21 cellular contexts compared by ENCODE assay signal in the genomic region with DNA sequence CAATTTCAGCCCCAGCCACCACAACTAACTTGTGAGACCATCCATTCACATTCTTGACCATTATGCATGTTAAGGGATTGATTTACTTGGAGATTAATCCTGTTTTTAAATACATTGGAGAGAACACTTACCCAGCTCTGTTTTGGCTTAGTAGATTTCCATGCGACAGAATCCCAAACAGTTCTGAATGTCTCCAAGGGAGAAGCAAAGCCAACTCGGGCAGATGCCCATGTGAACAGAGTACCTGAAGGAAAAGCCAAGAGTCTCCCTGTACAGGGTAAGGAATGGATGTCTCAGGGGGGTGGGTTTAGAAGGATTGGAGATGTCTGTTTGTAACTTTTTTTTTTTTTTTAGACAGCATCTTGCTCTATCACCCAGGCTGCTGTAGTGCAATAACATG.
"Had no signal": no experiment of that assay in that cellular context is flagged by ENCODE, and none has a peak within 500 bp of the region (broad histone marks: within the 10 kb centered on the region; RNA-seq: fewer than 3 reads in every experiment).

No MANE protein-coding gene starts in this region.

- H3K9me3 ChIP-seq: esophagus squamous epithelium, gastroesophageal sphincter, left ventricle myocardium inferior, lower lobe of right lung, spleen, testis, upper lobe of left lung had no signal

- H3K4me3 ChIP-seq: esophagus squamous epithelium, gastroesophageal sphincter, left ventricle myocardium inferior, lower lobe of right lung, spleen, testis, upper lobe of left lung had no signal

- H3K27me3 ChIP-seq: esophagus squamous epithelium, gastroesophageal sphincter, spleen, testis, upper lobe of left lung had no signal

- H3K27ac Mint-ChIP-seq: dendritic cell treated with granulocyte-macrophage colony-stimulating factor and Interleukin-4, amounts not matched to agents 40 ng/mL and 50 ng/mL, for 4 days; immature natural killer cell; naive B cell; stimulated activated memory B cell treated with anti-CD40 and anti-IgM and Interleukin-4, amounts not matched to agents 10 μg/mL and 1 μg/mL and 100 μg/mL, for 72 hours; stimulated activated naive CD8-positive, alpha-beta T cell treated with anti-CD3 and anti-CD28 coated beads, Interleukin-15, Interleukin-2, amounts not matched to agents 100 ng/mL and 50 ng/mL, for 24 hours had no signal

- H3K4me1 Mint-ChIP-seq: central memory CD8-positive, alpha-beta T cell; immature natural killer cell; naive B cell; stimulated activated memory B cell treated with anti-CD40 and anti-IgM and Interleukin-4, amounts not matched to agents 10 μg/mL and 1 μg/mL and 100 μg/mL, for 72 hours had no signal

- H3K27me3 Mint-ChIP-seq: central memory CD8-positive, alpha-beta T cell; dendritic cell treated with granulocyte-macrophage colony-stimulating factor and Interleukin-4, amounts not matched to agents 40 ng/mL and 50 ng/mL, for 4 days; naive B cell; stimulated activated memory B cell treated with anti-CD40 and anti-IgM and Interleukin-4, amounts not matched to agents 10 μg/mL and 1 μg/mL and 100 μg/mL, for 72 hours; stimulated activated naive CD8-positive, alpha-beta T cell treated with anti-CD3 and anti-CD28 coated beads, Interleukin-15, Interleukin-2, amounts not matched to agents 100 ng/mL and 50 ng/mL, for 24 hours had no signal

- H3K27ac ChIP-seq: left ventricle myocardium inferior, lower lobe of right lung, spleen, testis, upper lobe of left lung had no signal

- H3K4me3 Mint-ChIP-seq: central memory CD8-positive, alpha-beta T cell; dendritic cell treated with granulocyte-macrophage colony-stimulating factor and Interleukin-4, amounts not matched to agents 40 ng/mL and 50 ng/mL, for 4 days; immature natural killer cell; naive B cell; nephron; stimulated activated memory B cell treated with anti-CD40 and anti-IgM and Interleukin-4, amounts not matched to agents 10 μg/mL and 1 μg/mL and 100 μg/mL, for 72 hours; stimulated activated naive CD8-positive, alpha-beta T cell treated with anti-CD3 and anti-CD28 coated beads, Interleukin-15, Interleukin-2, amounts not matched to agents 100 ng/mL and 50 ng/mL, for 24 hours had no signal

- H3K4me1 ChIP-seq: lower lobe of right lung, spleen, upper lobe of left lung had no signal

- DNase-seq: esophagus squamous epithelium; foreskin fibroblast; glutamatergic neuron; immature natural killer cell; left cardiac atrium; left ventricle myocardium inferior; lower lobe of right lung; mesenchymal stem cell; naive B cell; spleen; stimulated activated CD4-positive, alpha-beta T cell treated with anti-CD3 and anti-CD28 coated beads, Interleukin-15, amount 100 ng/mL, for 24 hours; stimulated activated CD4-positive, alpha-beta T cell treated with anti-CD3 and anti-CD28 coated beads, Interleukin-1b, Interleukin-23, amount 100 ng/mL, for 48 hours; stimulated activated CD4-positive, alpha-beta T cell treated with anti-CD3 and anti-CD28 coated beads, Interleukin-4, amount 100 ng/mL, for 24 hours; testis; upper lobe of left lung had no signal

- H3K9me3 Mint-ChIP-seq: central memory CD8-positive, alpha-beta T cell; dendritic cell treated with granulocyte-macrophage colony-stimulating factor and Interleukin-4, amounts not matched to agents 40 ng/mL and 50 ng/mL, for 4 days; immature natural killer cell; naive B cell; nephron; stimulated activated memory B cell treated with anti-CD40 and anti-IgM and Interleukin-4, amounts not matched to agents 10 μg/mL and 1 μg/mL and 100 μg/mL, for 72 hours; stimulated activated naive CD8-positive, alpha-beta T cell treated with anti-CD3 and anti-CD28 coated beads, Interleukin-15, Interleukin-2, amounts not matched to agents 100 ng/mL and 50 ng/mL, for 24 hours had no signal
